ENCODE assay signal across 25 cellular contexts in genomic region chrX:7154040-7154597, GRCh38.
"Had no signal": no experiment of that assay in that cellular context is flagged by ENCODE, and none has a peak within 500 bp of the region (broad histone marks: within the 10 kb centered on the region; RNA-seq: fewer than 3 reads in every experiment).

No MANE protein-coding gene starts in this region.

- DNase-seq: activated CD4-positive, alpha-beta T cell treated with anti-CD3 and anti-CD28 coated beads, Interleukin-2, amount 10 ng/mL, durations not matched to agents 7 days and 5 days; activated CD8-positive, alpha-beta memory T cell treated with anti-CD3 and anti-CD28 coated beads, Interleukin-2, amount 10 ng/mL, durations not matched to agents 7 days and 5 days; activated CD8-positive, alpha-beta T cell treated with anti-CD3 and anti-CD28 coated beads for 36 hours; activated gamma-delta T cell treated with Interleukin-2 at 50 U/mL for 16 hours; activated T-cell treated with anti-CD3 and anti-CD28 coated beads for 4 hours; anterior cingulate cortex; brain microvascular endothelial cell; caudate nucleus; dorsolateral prefrontal cortex; effector memory CD8-positive, alpha-beta T cell; glutamatergic neuron; left cardiac atrium; midbrain; natural killer cell; small intestine; stimulated activated CD4-positive, alpha-beta T cell treated with anti-CD3 and anti-CD28 coated beads, Interleukin-15, amount 100 ng/mL, for 24 hours; stimulated activated naive CD4-positive, alpha-beta T cell treated with Interleukin-2 at 50 U/mL for 16 hours; upper lobe of right lung had no signal

- H3K27ac ChIP-seq: brain microvascular endothelial cell, dorsolateral prefrontal cortex, hepatocyte, parathyroid adenoma, thoracic aorta, upper lobe of right lung, VCaP had no signal

- H3K36me3 ChIP-seq: brain microvascular endothelial cell, thoracic aorta, upper lobe of right lung had no signal

- H3K4me3 ChIP-seq: dorsolateral prefrontal cortex, hepatocyte, thoracic aorta, upper lobe of right lung had no signal

- ATAC-seq: activated CD4-positive, CD25-positive, alpha-beta regulatory T cell treated with anti-CD3 and anti-CD28 coated beads, Interleukin-2, amount 50 U/mL, for 24 hours; activated CD8-positive, alpha-beta memory T cell treated with anti-CD3 and anti-CD28 coated beads, Interleukin-2, amount 10 ng/mL, durations not matched to agents 7 days and 5 days; activated CD8-positive, alpha-beta T cell treated with anti-CD3 and anti-CD28 coated beads for 36 hours; effector memory CD8-positive, alpha-beta T cell; esophagus mucosa; left cardiac atrium; natural killer cell; sciatic nerve; upper lobe of right lung had no signal

- H3K27me3 ChIP-seq: brain microvascular endothelial cell, hepatocyte, upper lobe of right lung had no signal
